ENCODE assay signal across 11 cellular contexts in the genomic region with DNA sequence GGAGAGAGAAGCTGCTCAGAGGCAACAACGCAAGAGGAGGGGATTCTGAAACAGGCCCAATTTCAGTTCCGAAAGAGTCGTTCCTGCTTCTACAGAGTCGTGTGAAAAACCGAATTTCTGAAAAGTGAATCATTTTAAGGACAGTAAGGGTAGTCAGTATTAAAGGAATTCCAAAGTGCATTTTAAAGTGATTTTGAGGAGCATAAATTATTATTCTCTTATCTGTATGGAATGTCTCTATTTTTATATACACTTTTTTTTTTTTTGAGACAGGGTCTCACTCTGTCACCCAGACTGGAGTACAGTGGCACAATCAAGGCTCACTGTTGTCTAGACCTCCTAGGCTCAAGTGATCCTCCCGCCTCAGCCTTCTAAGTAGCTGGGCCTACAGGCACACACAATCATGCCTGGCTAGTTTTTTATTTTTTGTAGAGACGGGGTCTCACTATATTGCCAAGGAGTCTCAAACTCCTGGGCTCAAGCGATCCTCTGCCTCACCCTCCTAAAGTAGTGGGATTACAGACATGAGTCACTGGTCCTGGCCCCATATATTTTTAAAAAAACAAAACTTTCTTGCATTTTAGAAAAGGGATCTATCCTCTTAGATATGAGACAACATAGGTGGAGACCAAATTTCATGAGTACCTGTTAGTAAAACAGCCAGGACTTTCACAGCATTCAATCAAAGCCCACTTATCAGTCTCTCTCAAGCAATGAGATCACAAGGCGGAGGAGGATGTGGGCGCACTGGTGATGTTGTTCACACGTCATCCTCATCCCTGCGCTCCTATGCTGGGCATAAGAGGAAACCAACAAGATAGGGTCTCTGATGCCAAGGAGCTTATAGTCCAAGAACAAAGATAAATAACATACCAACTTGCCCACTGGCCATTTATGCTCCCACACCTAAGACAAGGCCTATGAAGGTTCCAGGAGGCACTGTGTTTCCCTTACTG. TPM values are rescaled to one million over a fixed set of nuclear protein-coding genes. Genes with fewer than 3 reads are reported as not detected.
DNase-seq lines count a peak whose midpoint lies in the region; ATAC-seq and TF ChIP-seq lines count a peak whose summit lies in the region.
"Had no signal": no experiment of that assay in that cellular context is flagged by ENCODE, and none has a peak within 500 bp of the region (broad histone marks: within the 10 kb centered on the region; RNA-seq: fewer than 3 reads in every experiment).

No MANE protein-coding gene starts in this region.

- CTCF ChIA-PET in CD4-positive, alpha-beta memory T cell (lab: Charles Lee; ENCODE audit: partially characterized antibody): interaction anchor here (0.6 to 4.1 kb wide), 6 partner anchors 9 to 196 kb away, joined by 3 to 20 read pairs (median 4); partner anchors contain the start of gene HIC1
- CTCF ChIA-PET in activated naive CD4-positive, alpha-beta T cell treated with anti-CD3 and anti-CD28 coated beads, Interleukin-2, amount 10 ng/mL, durations not matched to agents 7 days and 5 days (lab: Charles Lee): interaction anchor here (0.6 to 4.1 kb wide), 6 partner anchors 10 to 195 kb away, joined by 3 to 18 read pairs (median 4); no protein-coding TSS in a partner anchor

- peak; percentile 75 for ATAC-seq in SK-N-SH treated with all-trans-retinoic acid at 6 μM for 48 hours
- peak; percentile 69 to 76 for ATAC-seq in natural killer cell treated with Interleukin-12 subunit alpha and Interleukin-12 subunit beta and Interleukin-15 and Interleukin-18, amount 100 ng/mL, for 72 hours

- no peak overlapping the region for H3K4me3 Mint-ChIP-seq in CD4-positive, alpha-beta memory T cell
- H3K4me3 Mint-ChIP-seq in activated naive CD4-positive, alpha-beta T cell treated with anti-CD3 and anti-CD28 coated beads, Interleukin-2, amount 10 ng/mL, durations not matched to agents 7 days and 5 days: no peak overlapping the region
- H3K4me3 Mint-ChIP-seq in natural killer cell treated with Interleukin-12 subunit alpha and Interleukin-12 subunit beta and Interleukin-15 and Interleukin-18, amount 100 ng/mL, for 72 hours: peak overlapping the region; percentile 37

- DNase-seq in CD4-positive, alpha-beta memory T cell: peak in 4 of 5 donors; percentile 29 to 57 (median 45)
- peak; percentile 70 for DNase-seq in activated naive CD4-positive, alpha-beta T cell treated with anti-CD3 and anti-CD28 coated beads, Interleukin-2, amount 10 ng/mL, durations not matched to agents 7 days and 5 days
- DNase-seq in natural killer cell treated with Interleukin-12 subunit alpha and Interleukin-12 subunit beta and Interleukin-15 and Interleukin-18, amount 100 ng/mL, for 72 hours (ENCODE audit: low spot score): no peak
- no peak for DNase-seq in NCI-H1048 (lab: John Stamatoyannopoulos, UW)
- no peak for DNase-seq in colonic mucosa
- DNase-seq in NCI-H128 (lab: John Stamatoyannopoulos, UW; ENCODE audit: unreplicated experiment): no peak
- no peak for DNase-seq in NCI-H82 treated with DMSO at 0.1 percent for 48 hours (lab: John Stamatoyannopoulos, UW; ENCODE audit: unreplicated experiment)
- DNase-seq: NCI-H1694 treated with DMSO at 0.1 percent for 48 hours, uterus had no signal

- no peaks in the 10 kb centered on the region for H3K27me3 ChIP-seq in CD4-positive, alpha-beta memory T cell (ENCODE audit: insufficient read depth, low read length)
- no peaks in the 10 kb centered on the region for H3K27me3 ChIP-seq in colonic mucosa
- H3K27me3 ChIP-seq: BLaER1, uterus had no signal

- H3K9ac ChIP-seq in colonic mucosa (ENCODE audit: low read depth in 2 of 2, low read length in 2 of 2): no peak overlapping the region
- H3K9ac ChIP-seq: BLaER1 had no signal

- H3K4me1 Mint-ChIP-seq in CD4-positive, alpha-beta memory T cell: peaks cover 25 to 48% (median 30%) of the 10 kb centered on the region in 4 donors
- H3K4me1 Mint-ChIP-seq in activated naive CD4-positive, alpha-beta T cell treated with anti-CD3 and anti-CD28 coated beads, Interleukin-2, amount 10 ng/mL, durations not matched to agents 7 days and 5 days: peaks cover 90% of the 10 kb centered on the region
- H3K4me1 Mint-ChIP-seq in natural killer cell treated with Interleukin-12 subunit alpha and Interleukin-12 subunit beta and Interleukin-15 and Interleukin-18, amount 100 ng/mL, for 72 hours (ENCODE audit: low read depth in 2 of 2): peaks cover 49 to 53% of the 10 kb centered on the region in 2 donors

- intact Hi-C loops in CD4-positive, alpha-beta memory T cell (cut with micrococcal nuclease): no loop called here
- intact Hi-C loops in colonic mucosa (cut with DNase I): no loop called here

- peak overlapping the region; percentile 50 to 91 (median 83) for H3K27ac Mint-ChIP-seq in CD4-positive, alpha-beta memory T cell
- H3K27ac Mint-ChIP-seq in activated naive CD4-positive, alpha-beta T cell treated with anti-CD3 and anti-CD28 coated beads, Interleukin-2, amount 10 ng/mL, durations not matched to agents 7 days and 5 days: peak overlapping the region; percentile 83
- peak overlapping the region; percentile 56 to 88 for H3K27ac Mint-ChIP-seq in natural killer cell treated with Interleukin-12 subunit alpha and Interleukin-12 subunit beta and Interleukin-15 and Interleukin-18, amount 100 ng/mL, for 72 hours

- no peak overlapping the region for H3K27ac ChIP-seq in CD4-positive, alpha-beta memory T cell (ENCODE audit: low read depth, low read length)
- H3K27ac ChIP-seq in colonic mucosa: no peak overlapping the region
- H3K27ac ChIP-seq: BLaER1, uterus had no signal

- no peak overlapping the region for H3K4me3 ChIP-seq in CD4-positive, alpha-beta memory T cell (ENCODE audit: low read length in 2 of 2)
- H3K4me3 ChIP-seq in colonic mucosa: no peak overlapping the region
- H3K4me3 ChIP-seq: BLaER1, uterus had no signal

- no peak for TF ChIP-seq CTCF in colonic mucosa (IDR thresholded peaks at IDR 0.05)

- POLR2A ChIA-PET in CD4-positive, alpha-beta memory T cell (lab: Charles Lee; ENCODE audit: partially characterized antibody): interaction anchor here (0.9 to 7.7 kb wide), 4 partner anchors 9 to 195 kb away, joined by 4 to 72 read pairs (median 8); partner anchors contain the start of gene HIC1

- H3K9me3 Mint-ChIP-seq in CD4-positive, alpha-beta memory T cell: peaks cover 0 to 4% (median 0%) of the 10 kb centered on the region in 8 donors
- peaks cover 2% of the 10 kb centered on the region for H3K9me3 Mint-ChIP-seq in activated naive CD4-positive, alpha-beta T cell treated with anti-CD3 and anti-CD28 coated beads, Interleukin-2, amount 10 ng/mL, durations not matched to agents 7 days and 5 days
- no peaks in the 10 kb centered on the region for H3K9me3 Mint-ChIP-seq in natural killer cell treated with Interleukin-12 subunit alpha and Interleukin-12 subunit beta and Interleukin-15 and Interleukin-18, amount 100 ng/mL, for 72 hours

- no peaks in the 10 kb centered on the region for H3K27me3 Mint-ChIP-seq in CD4-positive, alpha-beta memory T cell
- H3K27me3 Mint-ChIP-seq in activated naive CD4-positive, alpha-beta T cell treated with anti-CD3 and anti-CD28 coated beads, Interleukin-2, amount 10 ng/mL, durations not matched to agents 7 days and 5 days: no peaks in the 10 kb centered on the region
- no peaks in the 10 kb centered on the region for H3K27me3 Mint-ChIP-seq in natural killer cell treated with Interleukin-12 subunit alpha and Interleukin-12 subunit beta and Interleukin-15 and Interleukin-18, amount 100 ng/mL, for 72 hours

- H3K4me1 ChIP-seq in CD4-positive, alpha-beta memory T cell (ENCODE audit: insufficient read depth, low read length): peaks cover 16% of the 10 kb centered on the region
- no peaks in the 10 kb centered on the region for H3K4me1 ChIP-seq in colonic mucosa
- H3K4me1 ChIP-seq: uterus had no signal

- H3K36me3 ChIP-seq in CD4-positive, alpha-beta memory T cell (ENCODE audit: insufficient read depth, low read length): no peaks in the 10 kb centered on the region
- no peaks in the 10 kb centered on the region for H3K36me3 ChIP-seq in colonic mucosa
- H3K36me3 ChIP-seq: uterus had no signal

- no peaks in the 10 kb centered on the region for H3K9me3 ChIP-seq in CD4-positive, alpha-beta memory T cell (ENCODE audit: control insufficient read depth in 1 of 2, low read length in 2 of 2)
- no peaks in the 10 kb centered on the region for H3K9me3 ChIP-seq in colonic mucosa
- H3K9me3 ChIP-seq: uterus had no signal

- peaks cover 27 to 40% of the 10 kb centered on the region in 2 donors for H3K36me3 Mint-ChIP-seq in CD4-positive, alpha-beta memory T cell
- H3K36me3 Mint-ChIP-seq in activated naive CD4-positive, alpha-beta T cell treated with anti-CD3 and anti-CD28 coated beads, Interleukin-2, amount 10 ng/mL, durations not matched to agents 7 days and 5 days: peaks cover 68% of the 10 kb centered on the region
- peaks cover 20% of the 10 kb centered on the region for H3K36me3 Mint-ChIP-seq in natural killer cell treated with Interleukin-12 subunit alpha and Interleukin-12 subunit beta and Interleukin-15 and Interleukin-18, amount 100 ng/mL, for 72 hours

TF ChIP-seq in SK-N-SH treated with all-trans-retinoic acid at 6 μM for 48 hours, 23 proteins besides CTCF, POLR2A, EP300 and RAD21:
- TF ChIP-seq ISL1 (CRISPR knock-in tag; IDR thresholded peaks at IDR 0.05) (peak; percentile 75), RARB (CRISPR knock-in tag; IDR thresholded peaks at IDR 0.05) (no peak), ZNF565 (CRISPR knock-in tag; conservative IDR thresholded peaks at IDR 0.05; ENCODE audit: low read depth) (no peak), CSRNP3 (CRISPR knock-in tag; IDR thresholded peaks at IDR 0.05) (no peak)
TF ChIP-seq in SK-N-SH treated with all-trans-retinoic acid at 6 μM for 48 hours: peak in this region for 1.

RNA-seq across cellular contexts. Expression of gene SMG6, which starts 53.2 kb away (rescaled TPM):
- total RNA-seq in CD4-positive, alpha-beta memory T cell: 10 to 100 TPM; 51.1 to 58.5 TPM
- polyA plus RNA-seq in CD4-positive, alpha-beta memory T cell: 10 to 100 TPM in 1 of 2 donors, 1 to 10 TPM in 1; 3.8 to 10.2 TPM
- 10 to 100 TPM; 33.6 to 74.7 TPM for total RNA-seq in natural killer cell treated with Interleukin-12 subunit alpha and Interleukin-12 subunit beta and Interleukin-15 and Interleukin-18, amount 100 ng/mL, for 72 hours
- 10 to 100 TPM; 18.3 to 23.6 TPM for total RNA-seq in colonic mucosa

RNA-seq across cellular contexts. Expression of gene SRR, which starts 53.3 kb away (rescaled TPM):
- total RNA-seq in CD4-positive, alpha-beta memory T cell: 10 to 100 TPM in 1 of 2 experiments, 1 to 10 TPM in 1; 6.9 to 13.1 TPM
- polyA plus RNA-seq in CD4-positive, alpha-beta memory T cell: 1 to 10 TPM; 5.6 to 6.7 TPM
- total RNA-seq in natural killer cell treated with Interleukin-12 subunit alpha and Interleukin-12 subunit beta and Interleukin-15 and Interleukin-18, amount 100 ng/mL, for 72 hours: 10 to 100 TPM; 19.8 to 21.3 TPM
- 10 to 100 TPM in 1 of 2 donors, 1 to 10 TPM in 1; 9.0 to 11.0 TPM for total RNA-seq in colonic mucosa

Comparison
In these comparisons a context has a peak if more than half of its experiments do, and no peak if none do; other contexts are left out.
1. DNase-seq: peak in CD4-positive, alpha-beta memory T cell (4 of 5) and activated naive CD4-positive, alpha-beta T cell treated with anti-CD3 and anti-CD28 coated beads, Interleukin-2, amount 10 ng/mL, durations not matched to agents 7 days and 5 days (single experiment); none in natural killer cell treated with Interleukin-12 subunit alpha and Interleukin-12 subunit beta and Interleukin-15 and Interleukin-18, amount 100 ng/mL, for 72 hours (single experiment), NCI-H1048 (single experiment), colonic mucosa (single experiment), NCI-H128 (single experiment) and NCI-H82 treated with DMSO at 0.1 percent for 48 hours (single experiment).
2. Peak in every context shown above with its lines, with median percentiles within 50 percentile points of each other: H3K27ac Mint-ChIP-seq.